In the genomic region with DNA sequence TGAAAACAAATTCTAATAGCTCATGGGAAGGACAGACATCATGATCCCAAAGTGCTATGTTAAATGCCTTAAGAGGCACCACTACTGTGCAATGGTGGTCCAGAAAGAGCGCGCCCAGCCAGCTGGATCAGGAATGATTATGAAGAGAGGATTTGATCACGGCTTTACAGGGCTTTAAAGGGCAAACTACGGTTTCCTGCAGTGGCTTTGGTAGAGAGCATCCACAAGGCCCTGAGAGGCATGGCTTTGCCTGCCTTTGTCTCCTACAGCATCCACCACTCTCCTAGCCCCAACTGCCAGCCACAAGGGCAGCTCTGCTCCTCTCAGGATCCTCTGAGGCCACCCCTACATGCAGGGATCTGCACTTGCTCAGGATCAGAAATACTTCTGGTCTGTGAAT, we compare ENCODE assay signal across 25 cellular contexts. TPM values are rescaled to one million over a fixed set of nuclear protein-coding genes. Genes with fewer than 3 reads are reported as not detected.
DNase-seq lines count a peak whose midpoint lies in the region; ATAC-seq, FAIRE-seq and TF ChIP-seq lines count a peak whose summit lies in the region.
"Had no signal": no experiment of that assay in that cellular context is flagged by ENCODE, and none has a peak within 500 bp of the region (broad histone marks: within the 10 kb centered on the region; RNA-seq: fewer than 3 reads in every experiment).

No MANE protein-coding gene starts in this region.

- TF ChIP-seq CTCF in A549 (IDR thresholded peaks at IDR 0.05) (no peak), neural progenitor cell (IDR thresholded peaks at IDR 0.05) (no peak)

- H2BK15ac ChIP-seq in mesenchymal stem cell (ENCODE audit: low read depth, poor library complexity, severe bottlenecking), result peak overlapping the region; percentile 84

- CTCF ChIA-PET in A549 (lab: Yijun Ruan, JAX), result interaction anchor here (0.6 to 3.0 kb wide), 6 partner anchors 12 to 119 kb away, joined by 3 to 11 read pairs (median 5); no protein-coding TSS in a partner anchor

- no peak for FAIRE-seq in A549 (lab: Jason Lieb, UNC)
- FAIRE-seq: A204.1 had no signal

- H2AK5ac ChIP-seq in mesenchymal stem cell (ENCODE audit: low read length, severe bottlenecking), result peak overlapping the region; percentile 97

- peaks cover 2% of the 10 kb centered on the region for H3K27me3 Mint-ChIP-seq in neural progenitor cell (ENCODE audit: insufficient read depth, low read depth)
- H3K27me3 Mint-ChIP-seq: IgD-negative memory B cell had no signal

- no peak overlapping the region for H3K27ac Mint-ChIP-seq in neural progenitor cell
- H3K27ac Mint-ChIP-seq: activated CD4-positive, alpha-beta T cell treated with anti-CD3 and anti-CD28 coated beads, Interleukin-2, amount 10 ng/mL, durations not matched to agents 24 days and 14 days; IgD-negative memory B cell had no signal

- peak overlapping the region in 1 of 2 experiments; percentile 32 for H3K4ac ChIP-seq in mesenchymal stem cell (ENCODE audit: low read depth in 1 of 2, low read length in 2 of 2)

- H4K8ac ChIP-seq in mesenchymal stem cell (ENCODE audit: low read length), result no peak overlapping the region

- no peaks in the 10 kb centered on the region for H4K20me1 ChIP-seq in neural progenitor cell (ENCODE audit: low read depth)

- H3K36me3 ChIP-seq in HUES6 (ENCODE audit: control insufficient read depth, insufficient read depth, low read length) (peaks cover 7% of the 10 kb centered on the region; the same call in 1 of the 2 replicates), mesenchymal stem cell (ENCODE audit: control insufficient read depth in 1 of 2, insufficient read depth in 2 of 2, low read depth in 1 of 2, low read length in 2 of 2) (no peaks in the 10 kb centered on the region), neural progenitor cell (no peaks in the 10 kb centered on the region)
- H3K36me3 ChIP-seq: adrenal gland, breast epithelium, gastroesophageal sphincter, left ventricle myocardium inferior had no signal

- H2BK5ac ChIP-seq in mesenchymal stem cell (ENCODE audit: low read depth, low read length, poor library complexity, severe bottlenecking), result no peak overlapping the region

- H3K4me1 ChIP-seq in A549 (peaks cover 96% of the 10 kb centered on the region), HUES6 (ENCODE audit: control insufficient read depth, insufficient read depth, low read length) (peaks cover 71% of the 10 kb centered on the region), mesenchymal stem cell (ENCODE audit: control insufficient read depth, insufficient read depth, low read depth, low read length) (peaks cover 13% of the 10 kb centered on the region), neural progenitor cell (peaks cover 35% of the 10 kb centered on the region)
- H3K4me1 ChIP-seq: adrenal gland, breast epithelium, left ventricle myocardium inferior had no signal

- peaks cover 16% of the 10 kb centered on the region for H3F3A ChIP-seq in neural progenitor cell (ENCODE audit: low read depth)

- H3K14ac ChIP-seq in mesenchymal stem cell (ENCODE audit: low read length in 2 of 2), result peak overlapping the region in 1 of 2 experiments; percentile 68

- ATAC-seq in A549 (no peak), GM18858 (IDR thresholded peaks at IDR 0.05; ENCODE audit: unreplicated experiment) (no peak)
- ATAC-seq: gastroesophageal sphincter had no signal

- DNase-seq in A549 (ENCODE audit: low read depth in 1 of 2, low spot score in 1 of 2), result no peak
- no peak for DNase-seq in mesenchymal stem cell
- DNase-seq in NCI-H345 (lab: John Stamatoyannopoulos, UW), result no peak
- DNase-seq in neural progenitor cell (ENCODE audit: low spot score), result no peak
- DNase-seq in T-helper 2 cell, result no peak
- DNase-seq: activated CD4-positive, alpha-beta T cell treated with anti-CD3 and anti-CD28 coated beads, Interleukin-2, amount 10 ng/mL, durations not matched to agents 24 days and 14 days; activated naive CD4-positive, alpha-beta T cell treated with Interleukin-2 at 50 U/mL for 16 hours; activated T-cell treated with anti-CD3 and anti-CD28 coated beads, Interleukin-2, amount 50 U/mL, for 48 hours; adrenal gland; cortex of kidney; DMS79 treated with DMSO at 0.1 percent for 48 hours; hippocampal formation; left ventricle myocardium inferior; NCI-H1092 treated with DMSO at 0.1 percent for 48 hours; NCI-H2081 treated with DMSO at 0.1 percent for 48 hours; stimulated activated CD8-positive, alpha-beta memory T cell treated with anti-CD3 and anti-CD28 coated beads, Interleukin-4, amount 100 ng/mL, for 48 hours; trophoblast cell had no signal

- H3K9ac ChIP-seq in HUES6 (ENCODE audit: low read length) (peak overlapping the region; percentile 19), mesenchymal stem cell (ENCODE audit: low read length) (no peak overlapping the region), neural progenitor cell (no peak overlapping the region)

- H3K27ac ChIP-seq in A549 (peak overlapping the region; percentile 88 to 95), HUES6 (ENCODE audit: low read depth, low read length) (no peak overlapping the region), angular gyrus (ENCODE audit: low read depth, low read length) (peak overlapping the region; percentile 80), mesenchymal stem cell (ENCODE audit: low read length, poor library complexity, severe bottlenecking) (no peak overlapping the region), neural progenitor cell (no peak overlapping the region)
- H3K27ac ChIP-seq: adrenal gland, breast epithelium, gastroesophageal sphincter had no signal

- H2BK120ac ChIP-seq in mesenchymal stem cell (ENCODE audit: low read depth, low read length), result no peak overlapping the region

- TF ChIP-seq EP300 in A549 (IDR thresholded peaks at IDR 0.05), result no peak

- no peaks in the 10 kb centered on the region for H3K36me3 Mint-ChIP-seq in neural progenitor cell

- no peak overlapping the region for H3K4me3 Mint-ChIP-seq in neural progenitor cell
- H3K4me3 Mint-ChIP-seq: activated CD4-positive, alpha-beta T cell treated with anti-CD3 and anti-CD28 coated beads, Interleukin-2, amount 10 ng/mL, durations not matched to agents 24 days and 14 days; IgD-negative memory B cell; neural crest cell had no signal

- H4K91ac ChIP-seq in mesenchymal stem cell (ENCODE audit: low read length), result peak overlapping the region; percentile 6

- no peaks in the 10 kb centered on the region for H3K79me2 ChIP-seq in neural progenitor cell (ENCODE audit: low read depth)

- H3K18ac ChIP-seq in mesenchymal stem cell (ENCODE audit: low read depth in 1 of 2, low read length in 2 of 2), result peak overlapping the region in 1 of 2 experiments; percentile 37

- no peaks in the 10 kb centered on the region for H3K9me3 Mint-ChIP-seq in neural progenitor cell
- H3K9me3 Mint-ChIP-seq: activated CD4-positive, alpha-beta T cell treated with anti-CD3 and anti-CD28 coated beads, Interleukin-2, amount 10 ng/mL, durations not matched to agents 24 days and 14 days; IgD-negative memory B cell; neural crest cell had no signal

- H3K79me1 ChIP-seq in mesenchymal stem cell (replicated peaks; ENCODE audit: low read length, poor library complexity, severe bottlenecking), result no peaks in the 10 kb centered on the region

- H3K4me1 Mint-ChIP-seq in neural progenitor cell, result peaks cover 13% of the 10 kb centered on the region
- H3K4me1 Mint-ChIP-seq: activated CD4-positive, alpha-beta T cell treated with anti-CD3 and anti-CD28 coated beads, Interleukin-2, amount 10 ng/mL, durations not matched to agents 24 days and 14 days had no signal

- H3K27me3 ChIP-seq in HUES6 (ENCODE audit: control insufficient read depth, insufficient read depth, low read length) (no peaks in the 10 kb centered on the region), mesenchymal stem cell (ENCODE audit: control insufficient read depth in 1 of 2, insufficient read depth in 1 of 2, low read length in 2 of 2) (no peaks in the 10 kb centered on the region), neural progenitor cell (no peaks in the 10 kb centered on the region)
- H3K27me3 ChIP-seq: adrenal gland, breast epithelium, gastroesophageal sphincter had no signal

- H2AFZ ChIP-seq in mesenchymal stem cell (ENCODE audit: low read depth, low read length) (no peak overlapping the region), neural progenitor cell (replicated peaks) (no peak overlapping the region)

- no peak for TF ChIP-seq POLR2A in A549 (IDR thresholded peaks at IDR 0.05; ENCODE audit: low read length)

- no peak for TF ChIP-seq RAD21 in A549 (conservative IDR thresholded peaks at IDR 0.05 in 1 of 2, IDR thresholded peaks at IDR 0.05 in 1 of 2)

- 92% methylated on average over 4 of the region's 4 CpGs for WGBS in A549 (ENCODE audit: missing lambda C conversion rate)
- 97% methylated on average over 4 of the region's 4 CpGs for WGBS in mesenchymal stem cell

- no peak overlapping the region for H3K23ac ChIP-seq in mesenchymal stem cell (ENCODE audit: low read length in 2 of 2)

- H3K9me3 ChIP-seq in A549 (no peaks in the 10 kb centered on the region), HUES6 (ENCODE audit: control insufficient read depth, insufficient read depth, low read depth, low read length) (no peaks in the 10 kb centered on the region), mesenchymal stem cell (ENCODE audit: control insufficient read depth, low read length) (no peaks in the 10 kb centered on the region), neural progenitor cell (ENCODE audit: low read depth) (no peaks in the 10 kb centered on the region)
- H3K9me3 ChIP-seq: adrenal gland, breast epithelium, gastroesophageal sphincter, left ventricle myocardium inferior had no signal

- POLR2A ChIA-PET in A549 (lab: Yijun Ruan, JAX), result interaction anchor here (1.6 to 2.2 kb wide), 2 partner anchors 10 to 41 kb away, joined by 4 to 5 read pairs; a partner anchor contains a TSS

- H3K4me3 ChIP-seq in A549, result no peak overlapping the region
- H3K4me3 ChIP-seq in HUES6 (ENCODE audit: low read depth, low read length), result no peak overlapping the region
- H3K4me3 ChIP-seq in mesenchymal stem cell (ENCODE audit: insufficient read depth in 1 of 2, low read depth in 1 of 2, low read length in 2 of 2), result no peak overlapping the region
- H3K4me3 ChIP-seq in neural progenitor cell, result no peak overlapping the region
- H3K4me3 ChIP-seq: adrenal gland, breast epithelium, gastroesophageal sphincter, left ventricle myocardium inferior had no signal

- H3K4me2 ChIP-seq in A549, result peak overlapping the region; percentile 41
- H3K4me2 ChIP-seq in mesenchymal stem cell (ENCODE audit: low read length, poor library complexity, severe bottlenecking), result no peak overlapping the region
- no peak overlapping the region for H3K4me2 ChIP-seq in neural progenitor cell

- peak overlapping the region in 1 of 2 experiments; percentile 87 for H2BK12ac ChIP-seq in mesenchymal stem cell (ENCODE audit: low read length in 2 of 2)

TF ChIP-seq in A549, 52 proteins besides CTCF, POLR2A, EP300 and RAD21 (continues in another document):
- no peak for TF ChIP-seq CBX8 (IDR thresholded peaks at IDR 0.05)

RNA-seq across cellular contexts. Expression of a gene that starts 40.7 kb away (rescaled TPM):
- 39.1 and 40.8 TPM in 2 replicates for polyA plus RNA-seq in A549 (2011; rRNA removed)
- polyA plus RNA-seq in A549 (2012; cell fraction: cytosol; rRNA removed), result 4.9 and 6.4 TPM in 2 replicates
- 6.6 and 7.5 TPM in 2 replicates for polyA plus RNA-seq in A549 (2012; cell fraction: nucleus; rRNA removed)
- 30.8 to 33.7 TPM (median 31.5 TPM) in 3 replicates for polyA plus RNA-seq in A549 (2017; fragmentation: RNase III; extraction: RNeasy Plus Mini Kit Qiagen cat#74134 plus additional on column Dnase treatment)
- 40.1 and 40.2 TPM in 2 replicates for polyA minus RNA-seq in A549 (2011; rRNA and poly(A)+ RNA removed)
- 28.4 TPM for polyA plus RNA-seq in mesenchymal stem cell (2013, experiment 1 of 2)
- 27.8 TPM for polyA plus RNA-seq in mesenchymal stem cell (2013, experiment 2 of 2)
- total RNA-seq in neural progenitor cell (ENCODE audit: low replicate concordance), result 42.6 and 47.1 TPM in 2 replicates

Comparison
In these comparisons a context has a peak if more than half of its experiments do, and no peak if none do; other contexts are left out.
1. H3K27ac ChIP-seq: peak in A549 (2 of 2) and angular gyrus (single experiment); none in HUES6 (single experiment), mesenchymal stem cell (single experiment) and neural progenitor cell (single experiment).